22 cellular contexts compared by ENCODE assay signal in genomic region chr1:203584507-203584906, GRCh38.
"Had no signal": no experiment of that assay in that cellular context is flagged by ENCODE, and none has a peak within 500 bp of the region (broad histone marks: within the 10 kb centered on the region; RNA-seq: fewer than 3 reads in every experiment).

No MANE protein-coding gene starts in this region.

- H3K4me1 ChIP-seq: left ventricle myocardium inferior, lower lobe of right lung, pancreas, suprapubic skin, upper lobe of left lung, uterus had no signal

- H3K9me3 Mint-ChIP-seq: naive thymus-derived CD4-positive, alpha-beta T cell had no signal

- H3K27ac ChIP-seq: dorsolateral prefrontal cortex, hepatocyte, left ventricle myocardium inferior, lower lobe of right lung, pancreas, suprapubic skin, thyroid gland, upper lobe of left lung had no signal

- H3K27me3 ChIP-seq: dorsolateral prefrontal cortex, hepatocyte, pancreas, suprapubic skin, thyroid gland, upper lobe of left lung, uterus had no signal

- H3K27ac Mint-ChIP-seq: progenitor cell of endocrine pancreas had no signal

- H3K36me3 ChIP-seq: left ventricle myocardium inferior, lower lobe of right lung, pancreas, suprapubic skin, thyroid gland, upper lobe of left lung, uterus had no signal

- H3K4me3 ChIP-seq: dorsolateral prefrontal cortex, hepatocyte, left ventricle myocardium inferior, lower lobe of right lung, pancreas, smooth muscle cell, suprapubic skin, thyroid gland, upper lobe of left lung, uterus had no signal

- H3K4me2 ChIP-seq: hepatocyte, smooth muscle cell had no signal

- H3K36me3 Mint-ChIP-seq: naive thymus-derived CD4-positive, alpha-beta T cell had no signal

- DNase-seq: cortex of kidney; dorsolateral prefrontal cortex; effector CD8-positive, alpha-beta T cell; kidney; left cardiac atrium; left ventricle myocardium inferior; lower lobe of right lung; mesenchymal stem cell; naive thymus-derived CD4-positive, alpha-beta T cell; occipital lobe; pancreas; right cardiac atrium; stimulated activated CD4-positive, alpha-beta T cell treated with anti-CD3 and anti-CD28 coated beads, Interleukin-2, amount 100 ng/mL, for 48 hours; stimulated activated naive CD8-positive, alpha-beta T cell treated with anti-CD3 and anti-CD28 coated beads, Interleukin-15, Interleukin-2, amounts not matched to agents 100 U/mL and 50 U/mL, for 24 hours; thyroid gland; upper lobe of left lung had no signal

- H3K4me3 Mint-ChIP-seq: naive thymus-derived CD4-positive, alpha-beta T cell had no signal

- H3K9me3 ChIP-seq: left ventricle myocardium inferior, lower lobe of right lung, pancreas, suprapubic skin, thyroid gland, upper lobe of left lung, uterus had no signal

- ATAC-seq: esophagus mucosa; lower lobe of right lung; naive thymus-derived CD4-positive, alpha-beta T cell; stimulated activated naive CD8-positive, alpha-beta T cell treated with anti-CD3 and anti-CD28 coated beads, Interleukin-15, Interleukin-2, amounts not matched to agents 100 U/mL and 50 U/mL, for 24 hours had no signal

- H2AFZ ChIP-seq: hepatocyte had no signal
